20 cellular contexts compared by ENCODE assay signal in genomic region chr4:38283724-38284123, GRCh38.
"Had no signal": no experiment of that assay in that cellular context is flagged by ENCODE, and none has a peak within 500 bp of the region (broad histone marks: within the 10 kb centered on the region; RNA-seq: fewer than 3 reads in every experiment).

No MANE protein-coding gene starts in this region.

- H3K9me3 Mint-ChIP-seq: activated naive CD4-positive, alpha-beta T cell treated with anti-CD3 and anti-CD28 coated beads for 36 hours; central memory CD8-positive, alpha-beta T cell; T-cell had no signal

- ATAC-seq: gastrocnemius medialis, left lung, T-cell had no signal

- H3K4me3 Mint-ChIP-seq: activated naive CD4-positive, alpha-beta T cell treated with anti-CD3 and anti-CD28 coated beads for 36 hours; central memory CD8-positive, alpha-beta T cell; T-cell had no signal

- H3K36me3 Mint-ChIP-seq: T-cell had no signal

- H3K4me1 Mint-ChIP-seq: central memory CD8-positive, alpha-beta T cell had no signal

- DNase-seq: activated naive CD4-positive, alpha-beta T cell treated with anti-CD3 and anti-CD28 coated beads for 36 hours; activated T-cell treated with anti-CD3 and anti-CD28 coated beads for 4 hours; aorta; brain microvascular endothelial cell; gastrocnemius medialis; head of caudate nucleus; left lung; midbrain; occipital lobe; posterior cingulate gyrus; sigmoid colon; stimulated activated CD4-positive, alpha-beta T cell treated with anti-CD3 and anti-CD28 coated beads, Interleukin-4, amount 100 ng/mL, for 4 hours; stimulated activated naive CD4-positive, alpha-beta T cell; substantia nigra; T-cell; T-helper 9 cell; tibial artery; uterus had no signal

- H3K27ac Mint-ChIP-seq: activated naive CD4-positive, alpha-beta T cell treated with anti-CD3 and anti-CD28 coated beads for 36 hours; T-cell had no signal

- H3K4me3 ChIP-seq: coronary artery, gastrocnemius medialis, left lung, sigmoid colon, tibial artery, uterus had no signal

- H3K27me3 Mint-ChIP-seq: central memory CD8-positive, alpha-beta T cell; T-cell had no signal
